ENCODE assay signal across 8 cellular contexts in the genomic region with DNA sequence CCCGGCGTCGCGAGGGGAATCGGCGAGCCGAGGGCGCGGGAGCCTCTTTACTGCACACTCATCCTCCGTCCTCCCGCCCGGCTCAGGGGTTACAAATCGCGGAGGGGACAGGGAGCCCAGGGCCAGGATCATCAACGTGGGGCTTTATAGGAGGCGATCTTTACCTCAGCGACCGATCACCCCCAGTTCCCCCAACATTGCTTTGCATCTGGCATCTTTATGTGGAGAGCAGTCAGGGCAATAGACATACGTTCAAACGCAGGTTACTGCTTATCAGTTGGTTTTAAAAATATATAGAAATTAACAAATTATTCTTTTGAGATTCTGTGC. TPM values are rescaled to one million over a fixed set of nuclear protein-coding genes. Genes with fewer than 3 reads are reported as not detected.
DNase-seq lines count a peak whose midpoint lies in the region; ATAC-seq and TF ChIP-seq lines count a peak whose summit lies in the region.

No MANE protein-coding gene starts in this region.

- intact Hi-C loops in mucosa of descending colon (cut with DNase I, micrococcal nuclease), result no loop called here
- intact Hi-C loops in left colon (cut with DNase I, micrococcal nuclease), result no loop called here

- H3K27me3 Mint-ChIP-seq in brain, result peaks cover 3% of the 10 kb centered on the region

- DNase-seq in Daoy (ENCODE audit: low read depth) (peak; percentile 38), LNCaP clone FGC (ENCODE audit: low read depth) (no peak), mucosa of descending colon (no peak), NCI-H1048 (lab: John Stamatoyannopoulos, UW) (no peak), NCI-H2081 treated with DMSO at 0.1 percent for 48 hours (lab: John Stamatoyannopoulos, UW) (no peak), left colon (no peak)

- H3K27ac Mint-ChIP-seq in brain, result peak overlapping the region; percentile 54 to 99 (median 96)

- peak overlapping the region; percentile 87 to 100 (median 99) for H3K4me3 Mint-ChIP-seq in brain

- H3K36me3 ChIP-seq in mucosa of descending colon (ENCODE audit: low read depth), result no peaks in the 10 kb centered on the region

- TF ChIP-seq CTCF in LNCaP clone FGC (IDR thresholded peaks at IDR 0.05; ENCODE audit: control insufficient read depth, extremely low read depth, insufficient read depth) (no peak), brain (conservative IDR thresholded peaks at IDR 0.05) (no peak), mucosa of descending colon (IDR thresholded peaks at IDR 0.05) (no peak)

- no peaks in the 10 kb centered on the region for H3K9me3 ChIP-seq in mucosa of descending colon

- peaks cover 26% of the 10 kb centered on the region for H3K36me3 Mint-ChIP-seq in brain

- H3K4me3 ChIP-seq in LNCaP clone FGC (ENCODE audit: low read depth, low read length), result peak overlapping the region; percentile 91
- peak overlapping the region; percentile 95 for H3K4me3 ChIP-seq in mucosa of descending colon

- H3K4me1 ChIP-seq in mucosa of descending colon (ENCODE audit: low read depth), result peaks cover 7% of the 10 kb centered on the region

- peaks cover 51% of the 10 kb centered on the region for H3K4me1 Mint-ChIP-seq in brain

- ATAC-seq in GM21528 (IDR thresholded peaks at IDR 0.05; ENCODE audit: low FRiP score, unreplicated experiment) (peak; percentile 27), mucosa of descending colon (no peak), left colon (no peak)

- no peaks in the 10 kb centered on the region for H3K9me3 Mint-ChIP-seq in brain

RNA-seq across cellular contexts. Expression of a gene that starts 0.6 kb away (rescaled TPM):
- total RNA-seq in Daoy (2014; rRNA removed; shearing (Covaris generic)), result 32.7 and 38.2 TPM in 2 replicates
- polyA plus RNA-seq in brain (ENCODE audit: insufficient read depth, low read depth, low replicate concordance), result 36.2 TPM
- total RNA-seq in mucosa of descending colon (10 to 100 TPM in 1 of 3 donors, 1 to 10 TPM in 2; 5.4 to 11.8 (median 6.1) TPM), left colon (1 to 10 TPM; 4.0 to 5.8 TPM)
